ENCODE assay signal across 17 cellular contexts in the genomic region with DNA sequence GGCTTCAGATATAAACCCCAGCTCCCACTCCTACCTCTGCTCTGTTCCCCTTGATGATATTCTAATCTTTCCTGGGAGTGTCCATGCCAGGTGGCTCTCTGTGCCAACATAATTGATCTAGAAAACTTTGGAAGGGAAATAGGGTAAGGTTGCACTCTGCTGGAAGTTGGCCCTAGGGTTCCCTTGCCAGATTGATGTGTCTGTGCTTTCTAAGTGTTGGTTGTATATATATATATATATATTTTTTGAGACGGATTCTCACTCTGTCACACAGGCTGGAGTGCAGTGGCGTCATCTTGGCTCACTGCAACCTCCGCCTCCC. TPM values are rescaled to one million over a fixed set of nuclear protein-coding genes. Genes with fewer than 3 reads are reported as not detected.
DNase-seq lines count a peak whose midpoint lies in the region; ATAC-seq and TF ChIP-seq lines count a peak whose summit lies in the region.
"Had no signal": no experiment of that assay in that cellular context is flagged by ENCODE, and none has a peak within 500 bp of the region (broad histone marks: within the 10 kb centered on the region; RNA-seq: fewer than 3 reads in every experiment).

No MANE protein-coding gene starts in this region.

- H3K36me3 ChIP-seq in BLaER1 (no peaks in the 10 kb centered on the region), tibial artery (no peaks in the 10 kb centered on the region)

- H3K4me1 ChIP-seq in BLaER1, result peaks cover 60% of the 10 kb centered on the region
- H3K4me1 ChIP-seq in tibial artery, result no peaks in the 10 kb centered on the region
- H3K4me1 ChIP-seq: A549 had no signal

- TF ChIP-seq CTCF in VCaP (conservative IDR thresholded peaks at IDR 0.05) (no peak), tibial artery (IDR thresholded peaks at IDR 0.05) (no peak)

- H3K4me3 ChIP-seq in BLaER1, result no peak overlapping the region
- no peak overlapping the region for H3K4me3 ChIP-seq in tibial artery
- H3K4me3 ChIP-seq: A549, GM12878 had no signal

- intact Hi-C loops in tibial artery (cut with DNase I; ENCODE audit: low total_unique reads), result no loop called here

- no peaks in the 10 kb centered on the region for H3K27me3 ChIP-seq in BLaER1
- H3K27me3 ChIP-seq in tibial artery, result no peaks in the 10 kb centered on the region

- no peaks in the 10 kb centered on the region for H4K20me1 ChIP-seq in BLaER1

- no peak overlapping the region for H3K9ac ChIP-seq in BLaER1

- peak; percentile 90 for ATAC-seq in left lobe of liver
- ATAC-seq: A549; CD8-positive, alpha-beta T cell; GM12878 had no signal

- no peaks in the 10 kb centered on the region for H3K9me3 ChIP-seq in BLaER1
- H3K9me3 ChIP-seq in tibial artery, result no peaks in the 10 kb centered on the region
- H3K9me3 ChIP-seq: A549 had no signal

- DNase-seq in NCI-H2171 treated with DMSO at 0.1 percent for 48 hours (lab: John Stamatoyannopoulos, UW) (peak; percentile 15), NCI-H2171 (lab: John Stamatoyannopoulos, UW) (no peak), left lobe of liver (ENCODE audit: low spot score) (no peak), NCI-H226 (no peak), tibial artery (no peak), SW 1271 (lab: John Stamatoyannopoulos, UW) (no peak)
- DNase-seq: AML-193; Calu3; CD8-positive, alpha-beta T cell; DMS79 treated with DMSO at 0.1 percent for 48 hours; H9 had no signal

- H3K27ac ChIP-seq in BLaER1 (no peak overlapping the region), VCaP (peak overlapping the region; percentile 25; the same call in 1 of the 2 replicates), tibial artery (no peak overlapping the region)
- H3K27ac ChIP-seq: 22Rv1, A549 had no signal

- peak overlapping the region; percentile 36; the same call in 1 of the 2 replicates for H3K4me2 ChIP-seq in BLaER1
- H3K4me2 ChIP-seq: A549 had no signal

RNA-seq across cellular contexts. Expression of gene ACTL7B, which starts 23.6 kb away (rescaled TPM):
- not detected for total RNA-seq in left lobe of liver
- total RNA-seq: Calu3, GM12878, H1 had no signal

RNA-seq across cellular contexts. Expression of gene ACTL7A, which starts 29.9 kb away (rescaled TPM):
- not detected for total RNA-seq in left lobe of liver
- total RNA-seq: Calu3; CD8-positive, alpha-beta T cell; GM12878; H1; H9 had no signal
